In genomic region chr4:140754918-140755810, GRCh38 we compare ENCODE assay signal across 8 cellular contexts. TPM values are rescaled to one million over a fixed set of nuclear protein-coding genes. Genes with fewer than 3 reads are reported as not detected.
DNase-seq lines count a peak whose midpoint lies in the region; ATAC-seq and TF ChIP-seq lines count a peak whose summit lies in the region.

No MANE protein-coding gene starts in this region.

- ATAC-seq in HG02938 (IDR thresholded peaks at IDR 0.05; ENCODE audit: unreplicated experiment) (peak; percentile 35), HG03342 (IDR thresholded peaks at IDR 0.05; ENCODE audit: unreplicated experiment) (no peak)

- H3K4me3 ChIP-seq in Caco-2 (ENCODE audit: low read depth, low read length), result peak overlapping the region; percentile 83
- H3K4me3 ChIP-seq in adipocyte (ENCODE audit: low read length), result peak overlapping the region; percentile 89
- H3K4me3 ChIP-seq in liver (ENCODE audit: low read depth in 1 of 3, low read length in 3 of 3), result peak overlapping the region; percentile 66 to 91 (median 83)
- H3K4me3 ChIP-seq in uterus, result peak overlapping the region; percentile 83 to 87

- no peaks in the 10 kb centered on the region for H3K27me3 Mint-ChIP-seq in Caco-2 (ENCODE audit: insufficient read depth, unreplicated experiment)

- H3K4me1 Mint-ChIP-seq in Caco-2 (ENCODE audit: low read depth, unreplicated experiment), result no peaks in the 10 kb centered on the region

- peak overlapping the region; percentile 88 for H3K4me3 Mint-ChIP-seq in Caco-2 (ENCODE audit: unreplicated experiment)

- TF ChIP-seq POLR2A in uterus (IDR thresholded peaks at IDR 0.05), result no peak

- TF ChIP-seq RAD21 in liver (IDR thresholded peaks at IDR 0.05), result no peak

- no peaks in the 10 kb centered on the region for H3K27me3 ChIP-seq in Caco-2 (replicated peaks; ENCODE audit: control insufficient read depth, insufficient read depth, low read length)
- H3K27me3 ChIP-seq in adipocyte (replicated peaks; ENCODE audit: control insufficient read depth, insufficient read depth, low read length), result no peaks in the 10 kb centered on the region
- no peaks in the 10 kb centered on the region for H3K27me3 ChIP-seq in liver (ENCODE audit: control insufficient read depth in 4 of 4, insufficient read depth in 4 of 4, low read length in 3 of 4)
- no peaks in the 10 kb centered on the region for H3K27me3 ChIP-seq in uterus

- POLR2A ChIA-PET in Caco-2 (lab: Charles Lee), result no interaction called here

- TSS peak; percentile 47 for BruUV-seq in Caco-2 (replicated peaks; lab: Mats Ljungman, UMichigan)

- H3K9me3 Mint-ChIP-seq in Caco-2 (ENCODE audit: unreplicated experiment), result no peaks in the 10 kb centered on the region

- H3K9ac ChIP-seq in adipocyte (ENCODE audit: low read length) (peak overlapping the region; percentile 89), liver (ENCODE audit: low read depth in 1 of 2, low read length in 2 of 2) (peak overlapping the region in 1 of 2 donors; percentile 0)

- CTCF ChIA-PET in Caco-2 (lab: Charles Lee), result no interaction called here

- peaks cover 6% of the 10 kb centered on the region; the same call in 1 of the 2 replicates for H3K4me1 ChIP-seq in Caco-2
- H3K4me1 ChIP-seq in adipocyte (ENCODE audit: control insufficient read depth, insufficient read depth, low read length), result peaks cover 28% of the 10 kb centered on the region
- H3K4me1 ChIP-seq in liver (ENCODE audit: control insufficient read depth in 4 of 4, insufficient read depth in 4 of 4, low read length in 3 of 4), result peaks cover 0 to 14% (median 9%) of the 10 kb centered on the region in 4 donors
- no peaks in the 10 kb centered on the region for H3K4me1 ChIP-seq in uterus

- no peaks in the 10 kb centered on the region for H3K36me3 Mint-ChIP-seq in Caco-2 (ENCODE audit: insufficient read depth, unreplicated experiment)

- H3K9me3 ChIP-seq in Caco-2 (0 out of 2 replicates have a peak, but pooled peaks cover 3% of the 10 kb centered on the region), adipocyte (ENCODE audit: control insufficient read depth, low read length) (no peaks in the 10 kb centered on the region), liver (ENCODE audit: control insufficient read depth in 4 of 4, low read length in 3 of 4) (no peaks in the 10 kb centered on the region), uterus (peaks cover 0 to 3% of the 10 kb centered on the region in 2 donors)

- no peak for DNase-seq in Caco-2
- DNase-seq in adipocyte (ENCODE audit: low read depth), result no peak
- no peak for DNase-seq in uterus
- no peak for DNase-seq in occipital lobe (lab: John Stamatoyannopoulos, UW)
- DNase-seq in NCI-H187 (lab: John Stamatoyannopoulos, UW), result no peak

- H3K36me3 ChIP-seq in Caco-2 (ENCODE audit: control insufficient read depth, insufficient read depth, low read length), result no peaks in the 10 kb centered on the region
- H3K36me3 ChIP-seq in adipocyte (ENCODE audit: control insufficient read depth, insufficient read depth, low read length, severe bottlenecking), result no peaks in the 10 kb centered on the region
- H3K36me3 ChIP-seq in liver (ENCODE audit: control insufficient read depth in 4 of 4, insufficient read depth in 3 of 4, low read depth in 1 of 4, low read length in 3 of 4), result no peaks in the 10 kb centered on the region
- H3K36me3 ChIP-seq in uterus, result no peaks in the 10 kb centered on the region

- WGBS in liver, result 25% methylated on average over 13 of the region's 13 CpGs

- intact Hi-C loops in Caco-2 (cut with micrococcal nuclease; ENCODE audit: unreplicated experiment) (loop anchor here (1.0 to 10.0 kb wide), 3 partner anchors 12 to 380 kb away; partner anchors contain the start of gene SCOC), uterus (cut with DNase I; ENCODE audit: low total_unique reads) (no loop called here)

- TF ChIP-seq CTCF in Caco-2 (IDR thresholded peaks at IDR 0.05; ENCODE audit: insufficient read depth in 1 of 2, low read depth in 1 of 2, low read length in 1 of 2, severe bottlenecking in 1 of 2, unreplicated experiment in 1 of 2) (no peak), liver (IDR thresholded peaks at IDR 0.05; ENCODE audit: low read depth, low read length, missing input control) (no peak), uterus (IDR thresholded peaks at IDR 0.05) (no peak)

- H3K27ac Mint-ChIP-seq in Caco-2 (ENCODE audit: unreplicated experiment), result peak overlapping the region; percentile 45

- H3K27ac ChIP-seq in liver (ENCODE audit: low read depth in 1 of 2, low read length in 2 of 2), result peak overlapping the region; percentile 93
- H3K27ac ChIP-seq in uterus, result peak overlapping the region; percentile 91 to 96

TF ChIP-seq in liver, 16 proteins besides CTCF, POLR2A, EP300 and RAD21:
- TF ChIP-seq FOXA2 (IDR thresholded peaks at IDR 0.05), result no peak
- no peak for TF ChIP-seq RXRA (IDR thresholded peaks at IDR 0.05)
- TF ChIP-seq HNF4G (IDR thresholded peaks at IDR 0.05), result no peak
- no peak for TF ChIP-seq YY1 (IDR thresholded peaks at IDR 0.05)
- TF ChIP-seq HNF4A (conservative IDR thresholded peaks at IDR 0.05), result no peak
- no peak for TF ChIP-seq SP1 (IDR thresholded peaks at IDR 0.05)
- TF ChIP-seq ATF3 (IDR thresholded peaks at IDR 0.05), result no peak
- TF ChIP-seq REST (IDR thresholded peaks at IDR 0.05), result no peak
- TF ChIP-seq NR2F2 (IDR thresholded peaks at IDR 0.05), result no peak
- TF ChIP-seq TAF1 (conservative IDR thresholded peaks at IDR 0.05), result no peak
- no peak for TF ChIP-seq GABPA (IDR thresholded peaks at IDR 0.05 in 1 of 2, conservative IDR thresholded peaks at IDR 0.05 in 1 of 2)

RNA-seq across cellular contexts. Expression of gene TBC1D9, which starts 1.0 kb away (rescaled TPM):
- 12.5 and 13.6 TPM in 2 replicates for total RNA-seq in Caco-2 (2022)
- total RNA-seq in liver, result 1 to 10 TPM; 7.7 to 8.5 TPM
- polyA plus RNA-seq in liver, result 1 to 10 TPM; 1.4 to 4.8 TPM
- total RNA-seq in uterus, result 10 to 100 TPM in 3 of 4 donors, 1 to 10 TPM in 1; 3.8 to 48.8 (median 13.3) TPM
- 54.0 TPM for total RNA-seq in occipital lobe
